ENCODE assay signal across 24 cellular contexts in genomic region chr9:88187631-88188030, GRCh38. TPM values are rescaled to one million over a fixed set of nuclear protein-coding genes. Genes with fewer than 3 reads are reported as not detected.
"Had no signal": no experiment of that assay in that cellular context is flagged by ENCODE, and none has a peak within 500 bp of the region (broad histone marks: within the 10 kb centered on the region; RNA-seq: fewer than 3 reads in every experiment).

No MANE protein-coding gene starts in this region.

- H3K4me1 Mint-ChIP-seq: stimulated activated naive B cell treated with anti-CD40 and anti-IgM and Interleukin-4, amounts not matched to agents 10 μg/mL and 1 μg/mL and 100 μg/mL, for 72 hours had no signal

- H3K36me3 ChIP-seq: heart left ventricle, spleen had no signal

- H3K36me3 Mint-ChIP-seq: stimulated activated naive B cell treated with anti-CD40 and anti-IgM and Interleukin-4, amounts not matched to agents 10 μg/mL and 1 μg/mL and 100 μg/mL, for 72 hours; type B pancreatic cell had no signal

- H3K27me3 ChIP-seq: heart left ventricle had no signal

- H3K27ac Mint-ChIP-seq: activated T-cell treated with anti-CD3 and anti-CD28 coated beads, Interleukin-2, amount 50 U/mL, for 72 hours; natural killer cell; stimulated activated naive B cell treated with anti-CD40 and anti-IgM and Interleukin-4, amounts not matched to agents 10 μg/mL and 1 μg/mL and 100 μg/mL, for 72 hours; type B pancreatic cell had no signal

- H3K4me3 Mint-ChIP-seq: activated T-cell treated with anti-CD3 and anti-CD28 coated beads, Interleukin-2, amount 50 U/mL, for 72 hours; natural killer cell; stimulated activated naive B cell treated with anti-CD40 and anti-IgM and Interleukin-4, amounts not matched to agents 10 μg/mL and 1 μg/mL and 100 μg/mL, for 72 hours; type B pancreatic cell had no signal

- DNase-seq: activated CD4-positive, alpha-beta T cell treated with anti-CD3 and anti-CD28 coated beads, Interleukin-2, amount 50 U/mL, for 4 hours; activated CD4-positive, CD25-positive, alpha-beta regulatory T cell treated with anti-CD3 and anti-CD28 coated beads, Interleukin-2, amount 50 U/mL, for 72 hours; activated naive CD4-positive, alpha-beta T cell; activated T-cell treated with anti-CD3 and anti-CD28 coated beads, Interleukin-2, amount 50 U/mL, for 72 hours; effector memory CD4-positive, alpha-beta T cell; heart left ventricle; islet precursor cell; mammary epithelial cell; natural killer cell; nucleus accumbens; psoas muscle; spleen; stimulated activated CD4-positive, alpha-beta T cell treated with anti-CD3 and anti-CD28 coated beads, Interleukin-2, amount 100 ng/mL, for 24 hours; stimulated activated naive B cell treated with anti-CD40 and anti-IgM and Interleukin-4, amounts not matched to agents 10 μg/mL and 1 μg/mL and 100 μg/mL, for 72 hours; T-helper 9 cell had no signal

- H3K9me3 ChIP-seq: psoas muscle had no signal

- H3K4me3 ChIP-seq: coronary artery, heart left ventricle, psoas muscle, spleen had no signal

- H3K27ac ChIP-seq: coronary artery, epithelial cell of prostate, heart left ventricle, psoas muscle, spleen had no signal

- H3K4me1 ChIP-seq: psoas muscle, spleen had no signal

RNA-seq across cellular contexts. Expression of gene SPATA31C2, which starts 49.4 kb away (rescaled TPM):
- total RNA-seq: activated T-cell treated with anti-CD3 and anti-CD28 coated beads, Interleukin-2, amount 50 U/mL, for 72 hours; cardiac septum; frontal cortex; heart left ventricle; left lobe of liver; mammary epithelial cell; mucosa of gallbladder; natural killer cell; psoas muscle; sciatic nerve; spleen had no signal
- polyA plus RNA-seq: adipose tissue, heart left ventricle, mammary epithelial cell, psoas muscle, spleen had no signal
